Comparison of ENCODE assay signal across 8 cellular contexts in genomic region chr1:27872802-27873665, GRCh38. TPM values are rescaled to one million over a fixed set of nuclear protein-coding genes. Genes with fewer than 3 reads are reported as not detected.
A peak's percentile ranks its signal among the peaks of the same experiment; 100 is the strongest.
DNase-seq lines count a peak whose midpoint lies in the region; ATAC-seq and TF ChIP-seq lines count a peak whose summit lies in the region.

No MANE protein-coding gene starts in this region.

- peak overlapping the region; percentile 89 for H3K4me3 Mint-ChIP-seq in activated T-cell treated with anti-CD3 and anti-CD28 coated beads, Interleukin-2, amount 50 U/mL, for 4 hours

- H2BK12ac ChIP-seq in trophoblast cell (ENCODE audit: low read length): no peak overlapping the region

- peak overlapping the region; percentile 22 for H3K27ac ChIP-seq in KMS-11
- H3K27ac ChIP-seq in trophoblast cell (ENCODE audit: low read depth, low read length): no peak overlapping the region

- peak overlapping the region; percentile 66 for H2AFZ ChIP-seq in KMS-11 (ENCODE audit: low read depth)
- H2AFZ ChIP-seq in trophoblast cell (ENCODE audit: insufficient read depth, low read length, poor library complexity): peak overlapping the region; percentile 99

- peaks cover 63% of the 10 kb centered on the region for H3K4me1 Mint-ChIP-seq in activated T-cell treated with anti-CD3 and anti-CD28 coated beads, Interleukin-2, amount 50 U/mL, for 4 hours (ENCODE audit: low read depth)

- H4K8ac ChIP-seq in trophoblast cell (ENCODE audit: low read depth, low read length): peak overlapping the region; percentile 75

- no peak overlapping the region for H4K91ac ChIP-seq in trophoblast cell (ENCODE audit: low read depth, low read length)

- peaks cover 2% of the 10 kb centered on the region for H3K36me3 Mint-ChIP-seq in activated T-cell treated with anti-CD3 and anti-CD28 coated beads, Interleukin-2, amount 50 U/mL, for 4 hours (ENCODE audit: insufficient read depth)

- no peaks in the 10 kb centered on the region for H4K20me1 ChIP-seq in KMS-11 (ENCODE audit: insufficient read depth)

- H3K79me1 ChIP-seq in trophoblast cell (ENCODE audit: low read length): no peaks in the 10 kb centered on the region

- H3K4me3 ChIP-seq in KMS-11 (IDR thresholded peaks at IDR 0.05; ENCODE audit: insufficient read depth, low read depth, low read length): peak overlapping the region; percentile 86
- H3K4me3 ChIP-seq in trophoblast cell (ENCODE audit: low read depth, low read length): peak overlapping the region; percentile 67

- no peaks in the 10 kb centered on the region for H3K27me3 Mint-ChIP-seq in activated T-cell treated with anti-CD3 and anti-CD28 coated beads, Interleukin-2, amount 50 U/mL, for 4 hours (ENCODE audit: low read depth)

- no CpG with 5 or more reads among the region's 40 CpGs for WGBS in trophoblast cell (ENCODE audit: extremely low coverage, insufficient coverage, insufficient read length)

- peak overlapping the region; percentile 64 for H3K14ac ChIP-seq in trophoblast cell (ENCODE audit: low read length)

- TF ChIP-seq CTCF in KMS-11 (conservative IDR thresholded peaks at IDR 0.05; ENCODE audit: low read depth, low read length): no peak

- H2AK5ac ChIP-seq in trophoblast cell (ENCODE audit: low read length): no peak overlapping the region

- H3K9ac ChIP-seq in KMS-11: peak overlapping the region; percentile 67
- H3K9ac ChIP-seq in trophoblast cell (ENCODE audit: low read length): no peak overlapping the region

- peak overlapping the region; percentile 35 for H3K18ac ChIP-seq in trophoblast cell (ENCODE audit: low read length)

- H3K4me2 ChIP-seq in KMS-11: peak overlapping the region; percentile 56
- peak overlapping the region; percentile 72 for H3K4me2 ChIP-seq in trophoblast cell (ENCODE audit: low read length)

- no peaks in the 10 kb centered on the region for H3K9me3 ChIP-seq in trophoblast cell (ENCODE audit: insufficient read depth, low read depth, low read length)

- no peak overlapping the region for H3K4ac ChIP-seq in trophoblast cell (ENCODE audit: low read depth, low read length)

- intact Hi-C loops in Right ventricle myocardium superior (cut with DNase I): no loop called here

- H3K27me3 ChIP-seq in KMS-11 (ENCODE audit: insufficient read depth, low read depth): no peaks in the 10 kb centered on the region
- H3K27me3 ChIP-seq in trophoblast cell (ENCODE audit: insufficient read depth, low read length): no peaks in the 10 kb centered on the region

- H3K23ac ChIP-seq in trophoblast cell (ENCODE audit: low read length): no peak overlapping the region

- H3K79me2 ChIP-seq in KMS-11 (ENCODE audit: insufficient read depth, low read depth) (peaks cover 27% of the 10 kb centered on the region; the same call in 1 of the 2 replicates), trophoblast cell (ENCODE audit: control insufficient read depth, insufficient read depth, low read length, poor library complexity) (no peaks in the 10 kb centered on the region)

- DNase-seq in DMS 273 (lab: John Stamatoyannopoulos, UW; ENCODE audit: unreplicated experiment) (peak; percentile 76), Right ventricle myocardium superior (no peak), trophoblast cell (peak in 1 of 2 donors; percentile 27), GDM1 (lab: John Stamatoyannopoulos, UW) (no peak)
- DNase-seq in activated T-cell treated with anti-CD3 and anti-CD28 coated beads, Interleukin-2, amount 50 U/mL, for 4 hours: no peak

- H4K12ac ChIP-seq in trophoblast cell (ENCODE audit: low read depth, low read length): no peak overlapping the region

- peaks cover 52% of the 10 kb centered on the region for H3K4me1 ChIP-seq in KMS-11 (ENCODE audit: low read depth, poor library complexity, severe bottlenecking)
- peaks cover 5 to 10% of the 10 kb centered on the region in 2 experiments for H3K4me1 ChIP-seq in trophoblast cell (ENCODE audit: control insufficient read depth in 1 of 2, insufficient read depth in 2 of 2, low read length in 2 of 2)

- H2BK5ac ChIP-seq in trophoblast cell (ENCODE audit: low read depth, low read length, poor library complexity): no peak overlapping the region

- no peak overlapping the region for H2BK120ac ChIP-seq in trophoblast cell (ENCODE audit: insufficient read depth, low read length, poor library complexity)

- no peaks in the 10 kb centered on the region for H3K9me3 Mint-ChIP-seq in activated T-cell treated with anti-CD3 and anti-CD28 coated beads, Interleukin-2, amount 50 U/mL, for 4 hours

- H3K36me3 ChIP-seq in KMS-11 (ENCODE audit: insufficient read depth) (no peaks in the 10 kb centered on the region), trophoblast cell (ENCODE audit: control insufficient read depth in 1 of 2, insufficient read depth in 2 of 2, low read length in 2 of 2) (no peaks in the 10 kb centered on the region)

- peak; percentile 31 to 32 for ATAC-seq in activated T-cell treated with anti-CD3 and anti-CD28 coated beads, Interleukin-2, amount 50 U/mL, for 4 hours
- ATAC-seq in Right ventricle myocardium superior (ENCODE audit: poor library complexity) (peak; percentile 38), HG02623 (IDR thresholded peaks at IDR 0.05; ENCODE audit: unreplicated experiment) (no peak), HG03439 (IDR thresholded peaks at IDR 0.05; ENCODE audit: unreplicated experiment) (no peak)

RNA-seq across cellular contexts. Expression of gene THEMIS2, which starts 0.7 kb away (rescaled TPM):
- 10 to 100 TPM in 1 of 3 donors, 1 to 10 TPM in 2; 7.5 to 14.2 (median 9.9) TPM for total RNA-seq in activated T-cell treated with anti-CD3 and anti-CD28 coated beads, Interleukin-2, amount 50 U/mL, for 4 hours
- total RNA-seq in Right ventricle myocardium superior: 9.4 TPM
- 0.62 and 0.77 TPM in 2 replicates for polyA plus RNA-seq in trophoblast cell (2013)

RNA-seq across cellular contexts. Expression of gene RPA2, which starts 41.3 kb away (rescaled TPM):
- total RNA-seq in activated T-cell treated with anti-CD3 and anti-CD28 coated beads, Interleukin-2, amount 50 U/mL, for 4 hours: 100 to 1,000 TPM; 126 to 136 (median 130) TPM
- total RNA-seq in Right ventricle myocardium superior: 21.4 TPM
- polyA plus RNA-seq in trophoblast cell (2013): 20.4 and 22.4 TPM in 2 replicates

RNA-seq across cellular contexts. Expression of gene PPP1R8, which starts 42.5 kb away (rescaled TPM):
- total RNA-seq in activated T-cell treated with anti-CD3 and anti-CD28 coated beads, Interleukin-2, amount 50 U/mL, for 4 hours: 10 to 100 TPM; 67.7 to 82.5 (median 75.9) TPM
- total RNA-seq in Right ventricle myocardium superior: 21.3 TPM
- 31.4 and 32.0 TPM in 2 replicates for polyA plus RNA-seq in trophoblast cell (2013)

Comparison
In these comparisons a context has a peak if more than half of its experiments do, and no peak if none do; other contexts are left out.
1. ATAC-seq: peak in activated T-cell treated with anti-CD3 and anti-CD28 coated beads, Interleukin-2, amount 50 U/mL, for 4 hours (2 of 2) and Right ventricle myocardium superior (single experiment); none in HG02623 (single experiment) and HG03439 (single experiment).